19 cellular contexts compared by ENCODE assay signal in the genomic region with DNA sequence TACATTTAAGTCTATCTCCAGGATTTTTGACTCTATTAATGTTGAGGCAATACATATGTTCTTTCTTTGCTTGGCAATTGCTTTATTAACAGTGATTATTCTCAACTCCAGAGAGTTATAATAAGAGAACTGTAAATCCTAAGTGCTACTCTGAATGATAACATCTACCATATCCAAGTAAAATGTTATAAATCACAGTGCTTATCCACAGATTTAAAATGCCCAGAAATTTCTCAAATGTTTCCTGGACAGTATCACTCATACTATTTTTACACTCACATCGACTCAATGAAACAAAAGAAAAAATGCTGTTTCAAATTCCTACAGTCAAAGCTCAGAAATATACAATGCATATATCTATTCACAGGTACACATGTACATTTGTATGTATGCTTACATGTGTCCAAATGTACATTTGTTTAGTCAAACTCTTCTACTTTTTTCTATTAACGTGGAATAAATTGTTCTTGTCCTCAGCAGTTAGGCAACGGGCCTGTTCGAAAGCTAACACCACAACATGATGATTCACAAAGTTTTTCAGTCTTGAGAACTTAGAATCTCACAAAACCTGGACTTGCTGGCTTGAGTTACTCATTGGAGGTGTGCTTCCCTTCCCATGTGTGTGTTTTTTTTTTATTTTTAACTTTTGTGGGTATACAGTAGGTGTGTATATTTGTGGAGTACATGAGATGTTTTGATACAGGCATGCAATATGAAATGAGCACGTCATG.
DNase-seq lines count a peak whose midpoint lies in the region; ATAC-seq and TF ChIP-seq lines count a peak whose summit lies in the region.
"Had no signal": no experiment of that assay in that cellular context is flagged by ENCODE, and none has a peak within 500 bp of the region (broad histone marks: within the 10 kb centered on the region; RNA-seq: fewer than 3 reads in every experiment).

No MANE protein-coding gene starts in this region.

- H2AFZ ChIP-seq in PC-3 (ENCODE audit: low read length) (no peak overlapping the region), Karpas-422 (ENCODE audit: low read length) (no peak overlapping the region)

- peak; percentile 24 for DNase-seq in GM03348 (ENCODE audit: low spot score)
- peak; percentile 59 for DNase-seq in PC-3
- DNase-seq in naive thymus-derived CD4-positive, alpha-beta T cell, result no peak
- no peak for DNase-seq in Karpas-422
- no peak for DNase-seq in CD1c-positive myeloid dendritic cell (ENCODE audit: extremely low spot score)
- no peak for DNase-seq in H7
- DNase-seq in stimulated activated CD4-positive, alpha-beta T cell treated with anti-CD3 and anti-CD28 coated beads, Interleukin-15, amount 100 ng/mL, for 24 hours, result no peak
- DNase-seq: activated CD4-positive, alpha-beta T cell treated with anti-CD3 and anti-CD28 coated beads for 4 hours; body of pancreas; CD4-positive, CD25-positive, alpha-beta regulatory T cell; effector CD4-positive, alpha-beta T cell; kidney; stimulated activated CD4-positive, alpha-beta T cell treated with anti-CD3 and anti-CD28 coated beads, Interleukin-2, amount 100 ng/mL, for 48 hours; T-helper 17 cell had no signal

- H3K27ac ChIP-seq in PC-3 (ENCODE audit: low read length) (peak overlapping the region; percentile 78), Karpas-422 (ENCODE audit: low read length) (no peak overlapping the region)
- peak overlapping the region; percentile 4 for H3K27ac ChIP-seq in naive thymus-derived CD4-positive, alpha-beta T cell (ENCODE audit: low read depth, low read length)
- H3K27ac ChIP-seq: body of pancreas, vagina had no signal

- no peaks in the 10 kb centered on the region for H3K27me3 ChIP-seq in PC-3 (ENCODE audit: low read length)
- no peaks in the 10 kb centered on the region for H3K27me3 ChIP-seq in naive thymus-derived CD4-positive, alpha-beta T cell (ENCODE audit: control insufficient read depth in 2 of 2, insufficient read depth in 2 of 2, low read length in 2 of 2)
- no peaks in the 10 kb centered on the region for H3K27me3 ChIP-seq in Karpas-422 (ENCODE audit: low read length)
- H3K27me3 ChIP-seq in H7 (ENCODE audit: control insufficient read depth, insufficient read depth, low read length), result no peaks in the 10 kb centered on the region
- H3K27me3 ChIP-seq: body of pancreas, vagina had no signal

- H4K20me1 ChIP-seq in PC-3 (ENCODE audit: low read length) (no peaks in the 10 kb centered on the region), Karpas-422 (ENCODE audit: insufficient read depth, low read depth, low read length) (no peaks in the 10 kb centered on the region)

- H3K9ac ChIP-seq in PC-3 (ENCODE audit: low read length) (peak overlapping the region; percentile 31), Karpas-422 (ENCODE audit: low read length) (no peak overlapping the region)

- H3K4me3 Mint-ChIP-seq in naive thymus-derived CD4-positive, alpha-beta T cell, result peak overlapping the region in 1 of 10 donors; percentile 36
- H3K4me3 Mint-ChIP-seq: activated T-helper 17 cell treated with anti-CD3 and anti-CD28 coated beads, Interleukin-2, amount 50 U/mL, for 72 hours; T-helper 17 cell had no signal

- H3K4me1 Mint-ChIP-seq in naive thymus-derived CD4-positive, alpha-beta T cell, result peaks cover 34 to 98% (median 91%) of the 10 kb centered on the region in 7 donors

- H3K4me2 ChIP-seq in PC-3 (ENCODE audit: low read length) (peak overlapping the region; percentile 65), Karpas-422 (ENCODE audit: low read depth, low read length, poor library complexity, severe bottlenecking) (no peak overlapping the region)

- no TSS peak for BruUV-seq in PC-3 (replicated peaks; lab: Mats Ljungman, UMichigan)

- no peaks in the 10 kb centered on the region for H3K9me3 ChIP-seq in PC-3 (ENCODE audit: low read length)
- no peaks in the 10 kb centered on the region for H3K9me3 ChIP-seq in naive thymus-derived CD4-positive, alpha-beta T cell (ENCODE audit: control insufficient read depth in 2 of 3, low read length in 3 of 3)
- no peaks in the 10 kb centered on the region for H3K9me3 ChIP-seq in Karpas-422 (ENCODE audit: low read length)
- H3K9me3 ChIP-seq: body of pancreas, vagina had no signal

- peaks cover 0 to 40% (median 22%) of the 10 kb centered on the region in 5 donors for H3K36me3 Mint-ChIP-seq in naive thymus-derived CD4-positive, alpha-beta T cell

- H3K27me3 Mint-ChIP-seq in naive thymus-derived CD4-positive, alpha-beta T cell, result no peaks in the 10 kb centered on the region
- H3K27me3 Mint-ChIP-seq: activated T-helper 17 cell treated with anti-CD3 and anti-CD28 coated beads, Interleukin-2, amount 50 U/mL, for 72 hours; T-helper 17 cell had no signal

- intact Hi-C loops in PC-3 (cut with micrococcal nuclease), result loop anchor here (2.0 to 10.0 kb wide), 3 partner anchors 116 to 198 kb away; no protein-coding TSS in a partner anchor
- intact Hi-C loops in naive thymus-derived CD4-positive, alpha-beta T cell (cut with micrococcal nuclease), result loop anchor here (10.0 kb wide), 2 partner anchors 262 to 498 kb away; a partner anchor contains a TSS

- H3K36me3 ChIP-seq in PC-3 (ENCODE audit: low read depth, low read length) (no peaks in the 10 kb centered on the region), Karpas-422 (ENCODE audit: insufficient read depth, low read length) (no peaks in the 10 kb centered on the region), H7 (replicated peaks; ENCODE audit: control insufficient read depth, insufficient read depth, low read length) (no peaks in the 10 kb centered on the region)
- peaks cover 0 to 24% (median 11%) of the 10 kb centered on the region in 3 experiments for H3K36me3 ChIP-seq in naive thymus-derived CD4-positive, alpha-beta T cell (ENCODE audit: control insufficient read depth in 2 of 3, insufficient read depth in 3 of 3, low read length in 3 of 3)
- H3K36me3 ChIP-seq: vagina had no signal

- H3K9me2 ChIP-seq in PC-3 (replicated peaks; ENCODE audit: low read length), result no peaks in the 10 kb centered on the region
- no peaks in the 10 kb centered on the region for H3K9me2 ChIP-seq in Karpas-422 (replicated peaks; ENCODE audit: insufficient read depth, low read length)

- peak overlapping the region in 8 of 9 donors; percentile 55 to 93 (median 80) for H3K27ac Mint-ChIP-seq in naive thymus-derived CD4-positive, alpha-beta T cell
- H3K27ac Mint-ChIP-seq: activated T-helper 17 cell treated with anti-CD3 and anti-CD28 coated beads, Interleukin-2, amount 50 U/mL, for 72 hours; T-helper 17 cell had no signal

- ATAC-seq in PC-3 (no peak), esophagus mucosa (peak; percentile 57)
- ATAC-seq in naive thymus-derived CD4-positive, alpha-beta T cell, result no peak
- ATAC-seq: K562, Panc1, T-helper 17 cell had no signal

- CTCF ChIA-PET in PC-3 (lab: Charles Lee), result no interaction called here
- CTCF ChIA-PET in naive thymus-derived CD4-positive, alpha-beta T cell (lab: Charles Lee), result no interaction called here

- no peaks in the 10 kb centered on the region for H3K9me3 Mint-ChIP-seq in naive thymus-derived CD4-positive, alpha-beta T cell
- H3K9me3 Mint-ChIP-seq: activated T-helper 17 cell treated with anti-CD3 and anti-CD28 coated beads, Interleukin-2, amount 50 U/mL, for 72 hours had no signal

- no peaks in the 10 kb centered on the region for H3K79me2 ChIP-seq in PC-3 (ENCODE audit: low read length)
- H3K79me2 ChIP-seq in Karpas-422 (ENCODE audit: low read length), result no peaks in the 10 kb centered on the region

- H3K4me3 ChIP-seq in PC-3 (ENCODE audit: low read length) (no peak overlapping the region), Karpas-422 (ENCODE audit: low read length) (no peak overlapping the region), H7 (ENCODE audit: insufficient read depth, low read depth, low read length) (no peak overlapping the region)
- no peak overlapping the region for H3K4me3 ChIP-seq in naive thymus-derived CD4-positive, alpha-beta T cell (ENCODE audit: low read length)
- H3K4me3 ChIP-seq: body of pancreas, K562, vagina had no signal

- H3K4me1 ChIP-seq in PC-3 (ENCODE audit: insufficient read depth, low read length) (peaks cover 29% of the 10 kb centered on the region), Karpas-422 (ENCODE audit: low read length) (peaks cover 13% of the 10 kb centered on the region)
- peaks cover 28 to 46% of the 10 kb centered on the region in 2 donors for H3K4me1 ChIP-seq in naive thymus-derived CD4-positive, alpha-beta T cell (ENCODE audit: control insufficient read depth in 2 of 2, insufficient read depth in 2 of 2, low read length in 2 of 2)

- POLR2A ChIA-PET in PC-3 (lab: Charles Lee; ENCODE audit: unreplicated experiment), result no interaction called here
- POLR2A ChIA-PET in naive thymus-derived CD4-positive, alpha-beta T cell (lab: Charles Lee), result interaction anchor here (0.5 kb wide), 1 partner anchor 31 kb away, joined by 3 read pairs; no protein-coding TSS in a partner anchor

- TF ChIP-seq CTCF in PC-3 (conservative IDR thresholded peaks at IDR 0.05; ENCODE audit: low read depth, low read length), result no peak

- H3F3A ChIP-seq in PC-3 (ENCODE audit: low read length, unreplicated experiment), result peaks cover 7% of the 10 kb centered on the region

Comparison
In these comparisons a context has a peak if more than half of its experiments do, and no peak if none do; other contexts are left out.
1. DNase-seq: peak in GM03348 (single experiment) and PC-3 (single experiment); none in naive thymus-derived CD4-positive, alpha-beta T cell (0 of 9), Karpas-422 (single experiment), CD1c-positive myeloid dendritic cell (single experiment), H7 (single experiment) and stimulated activated CD4-positive, alpha-beta T cell treated with anti-CD3 and anti-CD28 coated beads, Interleukin-15, amount 100 ng/mL, for 24 hours (single experiment).